14 cellular contexts compared by ENCODE assay signal in the genomic region with DNA sequence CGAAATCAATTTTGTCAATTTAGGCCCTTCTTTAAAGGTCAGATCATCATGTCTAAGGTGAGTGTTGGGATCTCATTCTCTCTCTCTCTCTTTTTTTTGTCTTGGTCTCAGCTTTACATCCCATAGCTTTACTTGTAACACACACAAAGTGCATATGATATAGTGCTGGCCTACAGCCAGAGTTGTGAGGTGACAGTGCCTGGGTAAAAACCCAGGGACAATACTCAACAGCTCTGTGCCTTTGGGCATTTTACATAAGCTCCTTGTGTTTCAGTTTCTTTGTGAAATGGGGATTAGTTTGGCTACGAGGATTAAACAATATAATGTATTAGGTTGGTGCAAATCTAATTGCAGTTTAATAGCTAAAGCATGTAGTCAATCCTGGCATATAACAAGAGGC. TPM values are rescaled to one million over a fixed set of nuclear protein-coding genes. Genes with fewer than 3 reads are reported as not detected.
DNase-seq lines count a peak whose midpoint lies in the region; FAIRE-seq and TF ChIP-seq lines count a peak whose summit lies in the region.
"Had no signal": no experiment of that assay in that cellular context is flagged by ENCODE, and none has a peak within 500 bp of the region (broad histone marks: within the 10 kb centered on the region; RNA-seq: fewer than 3 reads in every experiment).

No MANE protein-coding gene starts in this region.

- H3K4me3 ChIP-seq in astrocyte (ENCODE audit: insufficient read depth, low read depth, low read length) = no peak overlapping the region
- H3K4me3 ChIP-seq in BE2C (ENCODE audit: low read depth, low read length) = no peak overlapping the region
- H3K4me3 ChIP-seq: BLaER1 treated with 17β-estradiol and CSF1 and Interleukin-3, amounts not matched to agents 10 nM and 100 nM had no signal

- H3K36me3 Mint-ChIP-seq in astrocyte (ENCODE audit: low read depth, unreplicated experiment) = no peaks in the 10 kb centered on the region
- H3K36me3 Mint-ChIP-seq: CD4-positive, CD25-positive, alpha-beta regulatory T cell had no signal

- no peak overlapping the region for H3K4me2 ChIP-seq in astrocyte (ENCODE audit: low read length)
- H3K4me2 ChIP-seq: BLaER1 treated with 17β-estradiol and CSF1 and Interleukin-3, amounts not matched to agents 10 nM and 100 nM had no signal

- no peaks in the 10 kb centered on the region for H3K9me3 ChIP-seq in astrocyte (ENCODE audit: insufficient read depth, low read depth, low read length)
- no peaks in the 10 kb centered on the region for H3K9me3 ChIP-seq in BE2C
- H3K9me3 ChIP-seq: BLaER1 treated with 17β-estradiol and CSF1 and Interleukin-3, amounts not matched to agents 10 nM and 100 nM had no signal

- H3K27me3 ChIP-seq in astrocyte (ENCODE audit: insufficient read depth, low read length) (no peaks in the 10 kb centered on the region), BE2C (no peaks in the 10 kb centered on the region)
- H3K27me3 ChIP-seq: BLaER1 treated with 17β-estradiol and CSF1 and Interleukin-3, amounts not matched to agents 10 nM and 100 nM had no signal

- H3K79me2 ChIP-seq in astrocyte (ENCODE audit: insufficient read depth, low read length) = no peaks in the 10 kb centered on the region

- no peak overlapping the region for H3K9ac ChIP-seq in astrocyte (ENCODE audit: low read length)
- H3K9ac ChIP-seq: BLaER1 treated with 17β-estradiol and CSF1 and Interleukin-3, amounts not matched to agents 10 nM and 100 nM had no signal

- H3K4me3 Mint-ChIP-seq in astrocyte (ENCODE audit: unreplicated experiment) = no peak overlapping the region
- H3K4me3 Mint-ChIP-seq: CD4-positive, CD25-positive, alpha-beta regulatory T cell had no signal

- H3K9me3 Mint-ChIP-seq in astrocyte (ENCODE audit: unreplicated experiment) = no peaks in the 10 kb centered on the region

- H3K27ac Mint-ChIP-seq in astrocyte (ENCODE audit: unreplicated experiment) = peak overlapping the region; percentile 38
- H3K27ac Mint-ChIP-seq: CD4-positive, CD25-positive, alpha-beta regulatory T cell had no signal

- FAIRE-seq in astrocyte (lab: Jason Lieb, UNC) = no peak
- FAIRE-seq: HepG2, HTR-8/SVneo had no signal

- peak; percentile 39 for DNase-seq in NCI-H345 (lab: John Stamatoyannopoulos, UW)
- DNase-seq in NCI-H345 treated with DMSO at 0.1 percent for 48 hours (lab: John Stamatoyannopoulos, UW; ENCODE audit: unreplicated experiment) = no peak
- DNase-seq in NCI-H69 (lab: John Stamatoyannopoulos, UW) = peak; percentile 81
- no peak for DNase-seq in astrocyte (ENCODE audit: low read depth)
- no peak for DNase-seq in stimulated activated CD4-positive, alpha-beta T cell treated with anti-CD3 and anti-CD28 coated beads, Interleukin-4, amount 100 ng/mL, for 1 hour
- no peak for DNase-seq in BE2C
- DNase-seq in ecto neural progenitor cell (ENCODE audit: low spot score) = no peak
- DNase-seq: 8988T; AML-193; CD4-positive, CD25-positive, alpha-beta regulatory T cell; DMS 273 treated with DMSO at 0.1 percent for 48 hours had no signal

- H3K27me3 Mint-ChIP-seq in astrocyte (ENCODE audit: low read depth, unreplicated experiment) = no peaks in the 10 kb centered on the region

- H3K4me1 Mint-ChIP-seq in astrocyte (ENCODE audit: low read depth, unreplicated experiment) = peaks cover 9% of the 10 kb centered on the region
- H3K4me1 Mint-ChIP-seq: CD4-positive, CD25-positive, alpha-beta regulatory T cell had no signal

- no peaks in the 10 kb centered on the region for H3K36me3 ChIP-seq in astrocyte (ENCODE audit: insufficient read depth, low read length)
- H3K36me3 ChIP-seq in BE2C = no peaks in the 10 kb centered on the region
- H3K36me3 ChIP-seq: BLaER1 treated with 17β-estradiol and CSF1 and Interleukin-3, amounts not matched to agents 10 nM and 100 nM had no signal

- no peak overlapping the region for H2AFZ ChIP-seq in astrocyte (ENCODE audit: low read depth, low read length)

- H3K4me1 ChIP-seq in astrocyte (ENCODE audit: insufficient read depth, low read length) = no peaks in the 10 kb centered on the region
- no peaks in the 10 kb centered on the region for H3K4me1 ChIP-seq in BE2C
- H3K4me1 ChIP-seq: BLaER1 treated with 17β-estradiol and CSF1 and Interleukin-3, amounts not matched to agents 10 nM and 100 nM had no signal

- no peak overlapping the region for H3K27ac ChIP-seq in astrocyte (ENCODE audit: low read depth, low read length)
- H3K27ac ChIP-seq: BLaER1 treated with 17β-estradiol and CSF1 and Interleukin-3, amounts not matched to agents 10 nM and 100 nM had no signal

- no peak for TF ChIP-seq CTCF in astrocyte (IDR thresholded peaks at IDR 0.05; ENCODE audit: insufficient read depth, low read depth, low read length)
- no peak for TF ChIP-seq CTCF in BE2C (IDR thresholded peaks at IDR 0.05; ENCODE audit: low read depth, low read length)

- no peaks in the 10 kb centered on the region for H4K20me1 ChIP-seq in astrocyte (ENCODE audit: insufficient read depth, low read length)
- H4K20me1 ChIP-seq: BLaER1 treated with 17β-estradiol and CSF1 and Interleukin-3, amounts not matched to agents 10 nM and 100 nM had no signal

RNA-seq across cellular contexts. Expression of gene GRIP1, which starts 40.2 kb away (rescaled TPM):
- total RNA-seq in astrocyte = 12.6 and 16.7 TPM in 2 replicates
- polyA plus RNA-seq in BE2C (2012; ENCODE audit: insufficient read depth, insufficient read length, low read depth) = 0.71 TPM
- total RNA-seq: HepG2 had no signal
- polyA plus RNA-seq: HepG2 had no signal

Comparison
In these comparisons a context has a peak if more than half of its experiments do, and no peak if none do; other contexts are left out.
1. DNase-seq: peak in NCI-H345 (single experiment) and NCI-H69 (single experiment); none in NCI-H345 treated with DMSO at 0.1 percent for 48 hours (single experiment), astrocyte (single experiment), stimulated activated CD4-positive, alpha-beta T cell treated with anti-CD3 and anti-CD28 coated beads, Interleukin-4, amount 100 ng/mL, for 1 hour (single experiment), BE2C (single experiment) and ecto neural progenitor cell (single experiment).